1 cellular context compared by ENCODE assay signal in the genomic region with DNA sequence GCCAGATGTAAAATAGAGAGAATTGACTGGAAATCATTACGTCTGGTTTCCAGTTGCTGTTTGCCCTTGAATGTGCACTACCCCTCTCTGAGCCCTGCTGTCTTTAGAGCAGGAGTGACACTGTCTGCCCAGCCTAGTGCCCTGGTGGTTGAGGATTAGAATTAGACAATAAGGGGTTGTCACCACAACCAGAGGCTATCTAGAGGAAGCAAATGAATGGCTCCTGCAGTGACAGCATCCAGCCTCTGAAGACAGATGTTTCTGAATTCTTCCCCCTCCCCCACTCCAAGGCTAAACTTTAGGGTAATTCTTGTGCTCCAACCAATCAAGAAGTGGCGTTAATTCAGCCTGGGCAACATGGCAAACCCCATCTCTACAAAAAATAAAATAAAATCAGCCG.
TF ChIP-seq lines count a peak whose summit lies in the region.

No MANE protein-coding gene starts in this region.

TF ChIP-seq in WTC11, 78 proteins besides CTCF, POLR2A, EP300 and RAD21 (continued from another document):
- TF ChIP-seq, protein P1, sequence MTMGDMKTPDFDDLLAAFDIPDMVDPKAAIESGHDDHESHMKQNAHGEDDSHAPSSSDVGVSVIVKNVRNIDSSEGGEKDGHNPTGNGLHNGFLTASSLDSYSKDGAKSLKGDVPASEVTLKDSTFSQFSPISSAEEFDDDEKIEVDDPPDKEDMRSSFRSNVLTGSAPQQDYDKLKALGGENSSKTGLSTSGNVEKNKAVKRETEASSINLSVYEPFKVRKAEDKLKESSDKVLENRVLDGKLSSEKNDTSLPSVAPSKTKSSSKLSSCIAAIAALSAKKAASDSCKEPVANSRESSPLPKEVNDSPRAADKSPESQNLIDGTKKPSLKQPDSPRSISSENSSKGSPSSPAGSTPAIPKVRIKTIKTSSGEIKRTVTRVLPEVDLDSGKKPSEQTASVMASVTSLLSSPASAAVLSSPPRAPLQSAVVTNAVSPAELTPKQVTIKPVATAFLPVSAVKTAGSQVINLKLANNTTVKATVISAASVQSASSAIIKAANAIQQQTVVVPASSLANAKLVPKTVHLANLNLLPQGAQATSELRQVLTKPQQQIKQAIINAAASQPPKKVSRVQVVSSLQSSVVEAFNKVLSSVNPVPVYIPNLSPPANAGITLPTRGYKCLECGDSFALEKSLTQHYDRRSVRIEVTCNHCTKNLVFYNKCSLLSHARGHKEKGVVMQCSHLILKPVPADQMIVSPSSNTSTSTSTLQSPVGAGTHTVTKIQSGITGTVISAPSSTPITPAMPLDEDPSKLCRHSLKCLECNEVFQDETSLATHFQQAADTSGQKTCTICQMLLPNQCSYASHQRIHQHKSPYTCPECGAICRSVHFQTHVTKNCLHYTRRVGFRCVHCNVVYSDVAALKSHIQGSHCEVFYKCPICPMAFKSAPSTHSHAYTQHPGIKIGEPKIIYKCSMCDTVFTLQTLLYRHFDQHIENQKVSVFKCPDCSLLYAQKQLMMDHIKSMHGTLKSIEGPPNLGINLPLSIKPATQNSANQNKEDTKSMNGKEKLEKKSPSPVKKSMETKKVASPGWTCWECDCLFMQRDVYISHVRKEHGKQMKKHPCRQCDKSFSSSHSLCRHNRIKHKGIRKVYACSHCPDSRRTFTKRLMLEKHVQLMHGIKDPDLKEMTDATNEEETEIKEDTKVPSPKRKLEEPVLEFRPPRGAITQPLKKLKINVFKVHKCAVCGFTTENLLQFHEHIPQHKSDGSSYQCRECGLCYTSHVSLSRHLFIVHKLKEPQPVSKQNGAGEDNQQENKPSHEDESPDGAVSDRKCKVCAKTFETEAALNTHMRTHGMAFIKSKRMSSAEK (CRISPR knock-in tag; IDR thresholded peaks at IDR 0.05; ENCODE audit: borderline replicate concordance): no peak
- TF ChIP-seq, protein P2, sequence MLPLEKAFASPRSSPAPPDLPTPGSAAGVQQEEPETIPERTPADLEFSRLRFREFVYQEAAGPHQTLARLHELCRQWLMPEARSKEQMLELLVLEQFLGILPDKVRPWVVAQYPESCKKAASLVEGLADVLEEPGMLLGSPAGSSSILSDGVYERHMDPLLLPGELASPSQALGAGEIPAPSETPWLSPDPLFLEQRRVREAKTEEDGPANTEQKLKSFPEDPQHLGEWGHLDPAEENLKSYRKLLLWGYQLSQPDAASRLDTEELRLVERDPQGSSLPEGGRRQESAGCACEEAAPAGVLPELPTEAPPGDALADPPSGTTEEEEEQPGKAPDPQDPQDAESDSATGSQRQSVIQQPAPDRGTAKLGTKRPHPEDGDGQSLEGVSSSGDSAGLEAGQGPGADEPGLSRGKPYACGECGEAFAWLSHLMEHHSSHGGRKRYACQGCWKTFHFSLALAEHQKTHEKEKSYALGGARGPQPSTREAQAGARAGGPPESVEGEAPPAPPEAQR (CRISPR knock-in tag; IDR thresholded peaks at IDR 0.05): no peak
- TF ChIP-seq ETV6 (CRISPR knock-in tag; IDR thresholded peaks at IDR 0.05): no peak
- TF ChIP-seq, protein P3, sequence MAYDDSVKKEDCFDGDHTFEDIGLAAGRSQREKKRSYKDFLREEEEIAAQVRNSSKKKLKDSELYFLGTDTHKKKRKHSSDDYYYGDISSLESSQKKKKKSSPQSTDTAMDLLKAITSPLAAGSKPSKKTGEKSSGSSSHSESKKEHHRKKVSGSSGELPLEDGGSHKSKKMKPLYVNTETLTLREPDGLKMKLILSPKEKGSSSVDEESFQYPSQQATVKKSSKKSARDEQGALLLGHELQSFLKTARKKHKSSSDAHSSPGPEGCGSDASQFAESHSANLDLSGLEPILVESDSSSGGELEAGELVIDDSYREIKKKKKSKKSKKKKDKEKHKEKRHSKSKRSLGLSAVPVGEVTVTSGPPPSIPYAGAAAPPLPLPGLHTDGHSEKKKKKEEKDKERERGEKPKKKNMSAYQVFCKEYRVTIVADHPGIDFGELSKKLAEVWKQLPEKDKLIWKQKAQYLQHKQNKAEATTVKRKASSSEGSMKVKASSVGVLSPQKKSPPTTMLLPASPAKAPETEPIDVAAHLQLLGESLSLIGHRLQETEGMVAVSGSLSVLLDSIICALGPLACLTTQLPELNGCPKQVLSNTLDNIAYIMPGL (CRISPR knock-in tag; IDR thresholded peaks at IDR 0.05): no peak
- TF ChIP-seq RORB (CRISPR knock-in tag; IDR thresholded peaks at IDR 0.05): no peak
- TF ChIP-seq GRHL2 (CRISPR knock-in tag; IDR thresholded peaks at IDR 0.05; ENCODE audit: insufficient replicate concordance, severe bottlenecking): no peak
